1 cellular context compared by ENCODE assay signal in genomic region chr6:32189082-32189741, GRCh38.
A peak's percentile ranks its signal among the peaks of the same experiment; 100 is the strongest.
TF ChIP-seq lines count a peak whose summit lies in the region.

No MANE protein-coding gene starts in this region.

TF ChIP-seq in HepG2, 621 proteins besides CTCF, POLR2A, EP300 and RAD21 (continues in another document):
- TF ChIP-seq PHF8 (CRISPR knock-in tag; IDR thresholded peaks at IDR 0.05): 0 out of 2 replicates have a peak, but pooled peaks have one; percentile 24
- no peak for TF ChIP-seq BCL3 (CRISPR knock-in tag; IDR thresholded peaks at IDR 0.05)
- 0 out of 2 replicates have a peak, but pooled peaks have one; percentile 42 for TF ChIP-seq TBX2 (CRISPR knock-in tag; IDR thresholded peaks at IDR 0.05; ENCODE audit: borderline replicate concordance)
- TF ChIP-seq MIXL1 (CRISPR knock-in tag; IDR thresholded peaks at IDR 0.05): no peak
- TF ChIP-seq SRY (CRISPR knock-in tag; IDR thresholded peaks at IDR 0.05): 0 out of 2 replicates have a peak, but pooled peaks have one; percentile 16
- TF ChIP-seq FOSL2 (CRISPR knock-in tag; IDR thresholded peaks at IDR 0.05): no peak
- no peak for TF ChIP-seq CSRNP1 (CRISPR knock-in tag; IDR thresholded peaks at IDR 0.05)
- no peak for TF ChIP-seq WIZ (CRISPR knock-in tag; IDR thresholded peaks at IDR 0.05)
- TF ChIP-seq ZNF446 (CRISPR knock-in tag; IDR thresholded peaks at IDR 0.05): no peak
- TF ChIP-seq ISL2 (CRISPR knock-in tag; IDR thresholded peaks at IDR 0.05): 0 out of 2 replicates have a peak, but pooled peaks have one; percentile 9
- TF ChIP-seq MTF1 (CRISPR knock-in tag; IDR thresholded peaks at IDR 0.05): no peak
- TF ChIP-seq ELK4 (CRISPR knock-in tag; IDR thresholded peaks at IDR 0.05; ENCODE audit: borderline replicate concordance): no peak
- 0 out of 2 replicates have a peak, but pooled peaks have one; percentile 42 for TF ChIP-seq ZNF558 (CRISPR knock-in tag; IDR thresholded peaks at IDR 0.05; ENCODE audit: borderline replicate concordance)
- TF ChIP-seq GMEB1 (CRISPR knock-in tag; IDR thresholded peaks at IDR 0.05; ENCODE audit: borderline replicate concordance): no peak
- no peak for TF ChIP-seq SP140L (CRISPR knock-in tag; IDR thresholded peaks at IDR 0.05; ENCODE audit: borderline replicate concordance)
- no peak for TF ChIP-seq FOXA3 (CRISPR knock-in tag; IDR thresholded peaks at IDR 0.05)
- no peak for TF ChIP-seq ZBTB7A (CRISPR knock-in tag; IDR thresholded peaks at IDR 0.05)
- TF ChIP-seq ARID4A (CRISPR knock-in tag; IDR thresholded peaks at IDR 0.05; ENCODE audit: borderline replicate concordance): 0 out of 2 replicates have a peak, but pooled peaks have one; percentile 16
- TF ChIP-seq ZBTB2 (CRISPR knock-in tag; IDR thresholded peaks at IDR 0.05; ENCODE audit: low read depth): no peak
- TF ChIP-seq MAZ (IDR thresholded peaks at IDR 0.05; ENCODE audit: borderline replicate concordance, low read depth, low read length): no peak
- TF ChIP-seq MAZ (CRISPR knock-in tag; IDR thresholded peaks at IDR 0.05; ENCODE audit: low read depth): peak; percentile 55; the same call in 1 of the 2 replicates
- 0 out of 2 replicates have a peak, but pooled peaks have one; percentile 38 for TF ChIP-seq KAT7 (CRISPR knock-in tag; IDR thresholded peaks at IDR 0.05; ENCODE audit: borderline replicate concordance)
- no peak for TF ChIP-seq ZNF704 (CRISPR knock-in tag; IDR thresholded peaks at IDR 0.05; ENCODE audit: borderline replicate concordance)
- TF ChIP-seq ZNF740 (CRISPR knock-in tag; IDR thresholded peaks at IDR 0.05): peak; percentile 30; the same call in 1 of the 2 replicates
- TF ChIP-seq MAX (IDR thresholded peaks at IDR 0.05): 0 out of 2 replicates have a peak, but pooled peaks have one; percentile 5
- no peak for TF ChIP-seq TBL1XR1 (IDR thresholded peaks at IDR 0.05; ENCODE audit: borderline replicate concordance, low read length, partially characterized antibody)
- TF ChIP-seq NFKB2 (CRISPR knock-in tag; IDR thresholded peaks at IDR 0.05; ENCODE audit: borderline replicate concordance): 0 out of 2 replicates have a peak, but pooled peaks have one; percentile 27
- TF ChIP-seq PATZ1 (CRISPR knock-in tag; IDR thresholded peaks at IDR 0.05): peak; percentile 85
- TF ChIP-seq NR2F6 (IDR thresholded peaks at IDR 0.05): no peak
- TF ChIP-seq NR2F6 (CRISPR knock-in tag; IDR thresholded peaks at IDR 0.05): no peak
- no peak for TF ChIP-seq SP4 (CRISPR knock-in tag; IDR thresholded peaks at IDR 0.05)
- no peak for TF ChIP-seq ZNF292 (CRISPR knock-in tag; IDR thresholded peaks at IDR 0.05; ENCODE audit: borderline replicate concordance, low read depth)
- no peak for TF ChIP-seq GMEB2 (CRISPR knock-in tag; IDR thresholded peaks at IDR 0.05; ENCODE audit: low read depth)
- TF ChIP-seq RXRA (CRISPR knock-in tag; IDR thresholded peaks at IDR 0.05): no peak
- TF ChIP-seq KLF15 (CRISPR knock-in tag; IDR thresholded peaks at IDR 0.05; ENCODE audit: borderline replicate concordance): no peak
- no peak for TF ChIP-seq NFYB (CRISPR knock-in tag; IDR thresholded peaks at IDR 0.05)
- no peak for TF ChIP-seq ZNF605 (CRISPR knock-in tag; IDR thresholded peaks at IDR 0.05)
- no peak for TF ChIP-seq ZNF83 (CRISPR knock-in tag; IDR thresholded peaks at IDR 0.05; ENCODE audit: borderline replicate concordance)
- TF ChIP-seq YY1 (IDR thresholded peaks at IDR 0.05; ENCODE audit: insufficient read depth, insufficient replicate concordance, low read depth, low read length): no peak
